15 cellular contexts compared by ENCODE assay signal in genomic region chr17:44360144-44360533, GRCh38. TPM values are rescaled to one million over a fixed set of nuclear protein-coding genes. Genes with fewer than 3 reads are reported as not detected.
"Had no signal": no experiment of that assay in that cellular context is flagged by ENCODE, and none has a peak within 500 bp of the region (broad histone marks: within the 10 kb centered on the region; RNA-seq: fewer than 3 reads in every experiment).

No MANE protein-coding gene starts in this region.

- H3K27ac ChIP-seq: cardiac muscle cell, esophagus squamous epithelium, thoracic aorta had no signal

- H3K27ac Mint-ChIP-seq: activated naive CD8-positive, alpha-beta T cell; activated T-helper 1 cell treated with anti-CD3 and anti-CD28 coated beads, Interleukin-12 subunit alpha, Interleukin-12 subunit beta, Interleukin-2, Interleukin-4 antibody, amounts not matched to agents 30 ng/mL and 10 ng/mL and 1 ng/mL, durations not matched to agents 14 hours and 24 hours and 36 hours; dendritic cell treated with granulocyte-macrophage colony-stimulating factor and Interleukin-4, amounts not matched to agents 40 ng/mL and 50 ng/mL, for 4 days; memory B cell; naive thymus-derived CD8-positive, alpha-beta T cell; stimulated activated memory B cell treated with anti-CD40 and anti-IgM and Interleukin-4, amounts not matched to agents 10 μg/mL and 1 μg/mL and 100 μg/mL, for 72 hours; T-helper 2 cell treated with Interferon-gamma antibody and Interleukin-4, amounts not matched to agents 5 μg/mL and 100 μg/mL, for 36 hours had no signal

- H3K36me3 ChIP-seq: cardiac muscle cell, esophagus squamous epithelium, ovary, thoracic aorta had no signal

- H3K9me3 Mint-ChIP-seq: activated T-helper 1 cell treated with anti-CD3 and anti-CD28 coated beads, Interleukin-12 subunit alpha, Interleukin-12 subunit beta, Interleukin-2, Interleukin-4 antibody, amounts not matched to agents 30 ng/mL and 10 ng/mL and 1 ng/mL, durations not matched to agents 14 hours and 24 hours and 36 hours; dendritic cell treated with granulocyte-macrophage colony-stimulating factor and Interleukin-4, amounts not matched to agents 40 ng/mL and 50 ng/mL, for 4 days; memory B cell; naive thymus-derived CD8-positive, alpha-beta T cell; stimulated activated memory B cell treated with anti-CD40 and anti-IgM and Interleukin-4, amounts not matched to agents 10 μg/mL and 1 μg/mL and 100 μg/mL, for 72 hours; T-helper 2 cell treated with Interferon-gamma antibody and Interleukin-4, amounts not matched to agents 5 μg/mL and 100 μg/mL, for 36 hours had no signal

- H3K27me3 ChIP-seq: ovary had no signal

- ATAC-seq: naive thymus-derived CD8-positive, alpha-beta T cell; stimulated activated memory B cell treated with anti-CD40 and anti-IgM and Interleukin-4, amounts not matched to agents 10 μg/mL and 1 μg/mL and 100 μg/mL, for 72 hours had no signal

- DNase-seq: activated CD4-positive, alpha-beta T cell treated with anti-CD3 and anti-CD28 coated beads, Interleukin-2, amount 50 U/mL, for 4 hours; effector CD8-positive, alpha-beta T cell; esophagus squamous epithelium; stimulated activated CD4-positive, alpha-beta T cell treated with anti-CD3 and anti-CD28 coated beads, Interleukin-4, amount 100 ng/mL, for 4 hours had no signal

- H3K4me3 Mint-ChIP-seq: activated naive CD8-positive, alpha-beta T cell; activated T-helper 1 cell treated with anti-CD3 and anti-CD28 coated beads, Interleukin-12 subunit alpha, Interleukin-12 subunit beta, Interleukin-2, Interleukin-4 antibody, amounts not matched to agents 30 ng/mL and 10 ng/mL and 1 ng/mL, durations not matched to agents 14 hours and 24 hours and 36 hours; dendritic cell treated with granulocyte-macrophage colony-stimulating factor and Interleukin-4, amounts not matched to agents 40 ng/mL and 50 ng/mL, for 4 days; memory B cell; naive thymus-derived CD8-positive, alpha-beta T cell; stimulated activated memory B cell treated with anti-CD40 and anti-IgM and Interleukin-4, amounts not matched to agents 10 μg/mL and 1 μg/mL and 100 μg/mL, for 72 hours; T-helper 2 cell treated with Interferon-gamma antibody and Interleukin-4, amounts not matched to agents 5 μg/mL and 100 μg/mL, for 36 hours had no signal

- H3K9me3 ChIP-seq: esophagus squamous epithelium, ovary, thoracic aorta had no signal

- H3K27me3 Mint-ChIP-seq: activated naive CD8-positive, alpha-beta T cell had no signal

- H3K36me3 Mint-ChIP-seq: activated naive CD8-positive, alpha-beta T cell; memory B cell; naive thymus-derived CD8-positive, alpha-beta T cell; stimulated activated memory B cell treated with anti-CD40 and anti-IgM and Interleukin-4, amounts not matched to agents 10 μg/mL and 1 μg/mL and 100 μg/mL, for 72 hours had no signal

- H3K4me3 ChIP-seq: cardiac muscle cell, esophagus squamous epithelium, ovary, thoracic aorta had no signal

RNA-seq across cellular contexts. Expression of gene RUNDC3A, which starts 51.7 kb away (rescaled TPM):
- total RNA-seq: endothelial cell of umbilical vein; naive thymus-derived CD8-positive, alpha-beta T cell had no signal
